ENCODE assay signal across 17 cellular contexts in genomic region chr9:127092041-127092608, GRCh38. TPM values are rescaled to one million over a fixed set of nuclear protein-coding genes. Genes with fewer than 3 reads are reported as not detected.
"Had no signal": no experiment of that assay in that cellular context is flagged by ENCODE, and none has a peak within 500 bp of the region (broad histone marks: within the 10 kb centered on the region; RNA-seq: fewer than 3 reads in every experiment).

No MANE protein-coding gene starts in this region.

- H3K36me3 ChIP-seq: ovary had no signal

- H3K27me3 ChIP-seq: left lung, ovary had no signal

- FAIRE-seq: keratinocyte had no signal

- H3K27ac Mint-ChIP-seq: activated naive CD4-positive, alpha-beta T cell treated with anti-CD3 and anti-CD28 coated beads, Interleukin-2, amount 50 U/mL, for 72 hours; T-helper 2 cell treated with Interferon-gamma antibody and Interleukin-4, amounts not matched to agents 5 μg/mL and 100 μg/mL, for 36 hours had no signal

- H3K4me3 Mint-ChIP-seq: neural crest cell; T-helper 2 cell treated with Interferon-gamma antibody and Interleukin-4, amounts not matched to agents 5 μg/mL and 100 μg/mL, for 36 hours had no signal

- H3K27ac ChIP-seq: left lung had no signal

- H3K36me3 Mint-ChIP-seq: activated naive CD4-positive, alpha-beta T cell treated with anti-CD3 and anti-CD28 coated beads, Interleukin-2, amount 50 U/mL, for 72 hours had no signal

- H3K9me3 ChIP-seq: left lung, ovary had no signal

- H3K4me1 ChIP-seq: left lung had no signal

- H3K4me3 ChIP-seq: left lung, ovary had no signal

- DNase-seq: activated CD4-positive, alpha-beta T cell treated with anti-CD3 and anti-CD28 coated beads, Interleukin-2, amount 50 U/mL, for 4 hours; activated CD4-positive, CD25-positive, alpha-beta regulatory T cell treated with anti-CD3 and anti-CD28 coated beads, Interleukin-2, amount 50 U/mL, for 72 hours; activated effector memory CD4-positive, alpha-beta T cell treated with anti-CD3 and anti-CD28 coated beads, Interleukin-2, amount 50 U/mL, for 16 hours; activated T-cell treated with anti-CD3 and anti-CD28 coated beads, Interleukin-2, amount 50 U/mL, for 1 hour; amygdala; cortex of kidney; effector memory CD4-positive, alpha-beta T cell; erythroblast; left lung; stimulated activated CD4-positive, alpha-beta T cell treated with anti-CD3 and anti-CD28 coated beads, Interleukin-15, amount 100 ng/mL, for 24 hours; stimulated activated CD4-positive, alpha-beta T cell treated with anti-CD3 and anti-CD28 coated beads, Interleukin-4, amount 100 ng/mL, for 24 hours; trophoblast cell had no signal

- H3K9me3 Mint-ChIP-seq: activated naive CD4-positive, alpha-beta T cell treated with anti-CD3 and anti-CD28 coated beads, Interleukin-2, amount 50 U/mL, for 72 hours; neural crest cell; T-helper 2 cell treated with Interferon-gamma antibody and Interleukin-4, amounts not matched to agents 5 μg/mL and 100 μg/mL, for 36 hours had no signal

- ATAC-seq: activated naive CD4-positive, alpha-beta T cell treated with anti-CD3 and anti-CD28 coated beads, Interleukin-2, amount 50 U/mL, for 72 hours; left lung had no signal

RNA-seq across cellular contexts. Expression of gene ANGPTL2, which starts 30.3 kb away (rescaled TPM):
- total RNA-seq: activated naive CD4-positive, alpha-beta T cell treated with anti-CD3 and anti-CD28 coated beads, Interleukin-2, amount 50 U/mL, for 72 hours had no signal
